In the genomic region with DNA sequence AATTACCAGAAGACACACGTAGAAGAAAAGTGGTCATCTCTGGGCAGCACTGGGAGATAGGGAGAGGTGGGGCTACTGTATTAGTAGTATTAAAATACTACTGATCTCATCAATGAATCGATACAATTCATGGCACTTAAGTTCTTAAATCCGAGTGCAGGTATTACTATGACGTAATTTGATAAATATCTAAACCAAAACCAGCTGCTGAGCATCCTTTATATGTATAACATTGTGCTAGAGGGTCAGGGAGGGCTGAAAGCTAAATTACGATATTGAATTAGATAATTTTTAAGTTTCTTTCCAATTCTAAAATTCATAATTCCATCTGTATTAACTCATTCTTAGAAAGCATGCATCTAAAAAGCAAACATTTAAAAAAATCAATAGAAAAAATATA, we compare ENCODE assay signal across 30 cellular contexts. TPM values are rescaled to one million over a fixed set of nuclear protein-coding genes. Genes with fewer than 3 reads are reported as not detected.
A peak's percentile ranks its signal among the peaks of the same experiment; 100 is the strongest.
DNase-seq lines count a peak whose midpoint lies in the region; ATAC-seq, FAIRE-seq and TF ChIP-seq lines count a peak whose summit lies in the region.
"Had no signal": no experiment of that assay in that cellular context is flagged by ENCODE, and none has a peak within 500 bp of the region (broad histone marks: within the 10 kb centered on the region; RNA-seq: fewer than 3 reads in every experiment).

No MANE protein-coding gene starts in this region.

- peaks cover 61% of the 10 kb centered on the region for H3K4me1 Mint-ChIP-seq in activated CD4-positive, alpha-beta T cell treated with anti-CD3 and anti-CD28 coated beads, Interleukin-2, amount 10 ng/mL, durations not matched to agents 7 days and 5 days
- peaks cover 53% of the 10 kb centered on the region for H3K4me1 Mint-ChIP-seq in WTC11
- peaks cover 37 to 65% (median 60%) of the 10 kb centered on the region in 7 donors for H3K4me1 Mint-ChIP-seq in naive thymus-derived CD4-positive, alpha-beta T cell

- H3K4me3 ChIP-seq in GM23248 = no peak overlapping the region
- H3K4me3 ChIP-seq in naive thymus-derived CD4-positive, alpha-beta T cell (ENCODE audit: low read length) = no peak overlapping the region
- H3K4me3 ChIP-seq: psoas muscle, skin epidermis had no signal

- DNase-seq in activated CD4-positive, alpha-beta T cell treated with anti-CD3 and anti-CD28 coated beads, Interleukin-2, amount 10 ng/mL, durations not matched to agents 7 days and 5 days = no peak
- DNase-seq in activated CD4-positive, alpha-beta T cell treated with anti-CD3 and anti-CD28 coated beads for 1 hour = no peak
- DNase-seq in GM23248 (no peak), WTC11 (ENCODE audit: low spot score) (no peak), HTR-8/SVneo (ENCODE audit: insufficient read length, low spot score) (no peak)
- no peak for DNase-seq in naive thymus-derived CD4-positive, alpha-beta T cell
- DNase-seq: activated CD4-positive, CD25-positive, alpha-beta regulatory T cell treated with anti-CD3 and anti-CD28 coated beads, Interleukin-2, amount 50 U/mL, for 72 hours; activated T-cell treated with anti-CD3 and anti-CD28 coated beads for 4 hours; BE2C; DMS 273 treated with DMSO at 0.1 percent for 48 hours; foreskin fibroblast; left cardiac atrium; NCI-H1436 treated with DMSO at 0.1 percent for 48 hours; NCI-H2171 treated with DMSO at 0.1 percent for 48 hours; NCI-H82; PC-3; psoas muscle; SIG-M5; stimulated activated CD4-positive, alpha-beta T cell treated with anti-CD3 and anti-CD28 coated beads, Interleukin-2, amount 100 ng/mL, for 48 hours; T-helper 9 cell had no signal

- no peak for FAIRE-seq in HTR-8/SVneo (lab: Jason Lieb, UNC)
- FAIRE-seq: A204.1, bronchial epithelial cell, H54 had no signal

- peak overlapping the region; percentile 50; the same call in 1 of the 2 replicates for H3K27ac ChIP-seq in GM23248
- no peak overlapping the region for H3K27ac ChIP-seq in naive thymus-derived CD4-positive, alpha-beta T cell (ENCODE audit: low read depth, low read length)
- H3K27ac ChIP-seq: epithelial cell of prostate, psoas muscle had no signal

- no peaks in the 10 kb centered on the region for H3K9me2 ChIP-seq in GM23248 (ENCODE audit: insufficient read depth)

- no peak overlapping the region for H2AFZ ChIP-seq in GM23248
- H2AFZ ChIP-seq: neural progenitor cell had no signal

- intact Hi-C loops in naive thymus-derived CD4-positive, alpha-beta T cell (cut with micrococcal nuclease) = loop anchor here (2.0 to 5.0 kb wide), 6 partner anchors 25 to 422 kb away; partner anchors contain the start of genes DARS1 (in 1 of the 2) and MCM6 (in 1 of the 2)

- H3K79me2 ChIP-seq in GM23248 (ENCODE audit: insufficient read depth) = peaks cover 88% of the 10 kb centered on the region

- no peaks in the 10 kb centered on the region for H3K9me3 ChIP-seq in GM23248 (ENCODE audit: low read depth)
- no peaks in the 10 kb centered on the region for H3K9me3 ChIP-seq in naive thymus-derived CD4-positive, alpha-beta T cell (ENCODE audit: control insufficient read depth in 2 of 3, low read length in 3 of 3)
- H3K9me3 ChIP-seq: BE2C, psoas muscle had no signal

- H3K36me3 ChIP-seq in GM23248 (ENCODE audit: low read depth) = no peaks in the 10 kb centered on the region
- peaks cover 0 to 4% (median 0%) of the 10 kb centered on the region in 3 experiments for H3K36me3 ChIP-seq in naive thymus-derived CD4-positive, alpha-beta T cell (ENCODE audit: control insufficient read depth in 2 of 3, insufficient read depth in 3 of 3, low read length in 3 of 3)
- H3K36me3 ChIP-seq: BE2C had no signal

- H3K4me1 ChIP-seq in GM23248 (ENCODE audit: insufficient read depth) = peaks cover 15% of the 10 kb centered on the region
- peaks cover 18 to 26% of the 10 kb centered on the region in 2 donors for H3K4me1 ChIP-seq in naive thymus-derived CD4-positive, alpha-beta T cell (ENCODE audit: control insufficient read depth in 2 of 2, insufficient read depth in 2 of 2, low read length in 2 of 2)
- H3K4me1 ChIP-seq: BE2C had no signal

- H3F3A ChIP-seq in GM23248 (ENCODE audit: insufficient read depth) = 0 out of 2 replicates have a peak, but pooled peaks cover 8% of the 10 kb centered on the region

- no peaks in the 10 kb centered on the region for H3K27me3 ChIP-seq in GM23248 (replicated peaks; ENCODE audit: insufficient read depth)
- no peaks in the 10 kb centered on the region for H3K27me3 ChIP-seq in naive thymus-derived CD4-positive, alpha-beta T cell (ENCODE audit: control insufficient read depth in 2 of 2, insufficient read depth in 2 of 2, low read length in 2 of 2)
- H3K27me3 ChIP-seq: BE2C, neural progenitor cell had no signal

- in situ Hi-C loops in GM23248 (cut with MboI) = no loop called here

- H3K27me3 Mint-ChIP-seq in activated CD4-positive, alpha-beta T cell treated with anti-CD3 and anti-CD28 coated beads, Interleukin-2, amount 10 ng/mL, durations not matched to agents 7 days and 5 days = no peaks in the 10 kb centered on the region
- H3K27me3 Mint-ChIP-seq in WTC11 (ENCODE audit: low read depth) = no peaks in the 10 kb centered on the region
- no peaks in the 10 kb centered on the region for H3K27me3 Mint-ChIP-seq in naive thymus-derived CD4-positive, alpha-beta T cell
- H3K27me3 Mint-ChIP-seq: dendritic cell treated with granulocyte-macrophage colony-stimulating factor and Interleukin-4, amounts not matched to agents 40 ng/mL and 50 ng/mL, for 4 days had no signal

- H4K20me1 ChIP-seq in GM23248 (ENCODE audit: insufficient read depth) = 0 out of 2 replicates have a peak, but pooled peaks cover 8% of the 10 kb centered on the region

- H3K9me3 Mint-ChIP-seq in activated CD4-positive, alpha-beta T cell treated with anti-CD3 and anti-CD28 coated beads, Interleukin-2, amount 10 ng/mL, durations not matched to agents 7 days and 5 days = no peaks in the 10 kb centered on the region
- H3K9me3 Mint-ChIP-seq in WTC11 = no peaks in the 10 kb centered on the region
- H3K9me3 Mint-ChIP-seq in naive thymus-derived CD4-positive, alpha-beta T cell = no peaks in the 10 kb centered on the region
- H3K9me3 Mint-ChIP-seq: dendritic cell treated with granulocyte-macrophage colony-stimulating factor and Interleukin-4, amounts not matched to agents 40 ng/mL and 50 ng/mL, for 4 days; mesothelial cell of epicardium had no signal

- H3K4me3 Mint-ChIP-seq in activated CD4-positive, alpha-beta T cell treated with anti-CD3 and anti-CD28 coated beads, Interleukin-2, amount 10 ng/mL, durations not matched to agents 7 days and 5 days = no peak overlapping the region
- no peak overlapping the region for H3K4me3 Mint-ChIP-seq in WTC11
- H3K4me3 Mint-ChIP-seq in naive thymus-derived CD4-positive, alpha-beta T cell = peak overlapping the region in 6 of 10 donors; percentile 5 to 79 (median 40)
- H3K4me3 Mint-ChIP-seq: dendritic cell treated with granulocyte-macrophage colony-stimulating factor and Interleukin-4, amounts not matched to agents 40 ng/mL and 50 ng/mL, for 4 days; mesothelial cell of epicardium; neural progenitor cell had no signal

- no peak for ATAC-seq in WTC11
- no peak for ATAC-seq in naive thymus-derived CD4-positive, alpha-beta T cell
- ATAC-seq in HG03378 (IDR thresholded peaks at IDR 0.05; ENCODE audit: unreplicated experiment) = no peak
- ATAC-seq in GM19397 (IDR thresholded peaks at IDR 0.05; ENCODE audit: unreplicated experiment) = no peak
- ATAC-seq: left cardiac atrium, PC-3, psoas muscle had no signal

- WGBS in GM23248 (ENCODE audit: low coverage in 1 of 2, low lambda C conversion rate in 2 of 2, missing lambda C conversion rate in 2 of 2), 2 experiments = 81 to 82% methylated on average over 5 of the region's 5 CpGs

- H3K9ac ChIP-seq in GM23248 = no peak overlapping the region
- H3K9ac ChIP-seq: neural progenitor cell had no signal

- TF ChIP-seq CTCF in WTC11 (IDR thresholded peaks at IDR 0.05) = no peak

- peak overlapping the region; percentile 86 for H3K27ac Mint-ChIP-seq in activated CD4-positive, alpha-beta T cell treated with anti-CD3 and anti-CD28 coated beads, Interleukin-2, amount 10 ng/mL, durations not matched to agents 7 days and 5 days
- peak overlapping the region; percentile 91 for H3K27ac Mint-ChIP-seq in WTC11
- H3K27ac Mint-ChIP-seq in naive thymus-derived CD4-positive, alpha-beta T cell = peak overlapping the region in 8 of 9 donors; percentile 12 to 93 (median 79)
- H3K27ac Mint-ChIP-seq: dendritic cell treated with granulocyte-macrophage colony-stimulating factor and Interleukin-4, amounts not matched to agents 40 ng/mL and 50 ng/mL, for 4 days had no signal

- peaks cover 57% of the 10 kb centered on the region for H3K36me3 Mint-ChIP-seq in activated CD4-positive, alpha-beta T cell treated with anti-CD3 and anti-CD28 coated beads, Interleukin-2, amount 10 ng/mL, durations not matched to agents 7 days and 5 days (ENCODE audit: low read depth)
- H3K36me3 Mint-ChIP-seq in WTC11 = peaks cover 11% of the 10 kb centered on the region
- peaks cover 11 to 32% (median 12%) of the 10 kb centered on the region in 5 donors for H3K36me3 Mint-ChIP-seq in naive thymus-derived CD4-positive, alpha-beta T cell

- no peak overlapping the region for H3K4me2 ChIP-seq in GM23248 (ENCODE audit: unreplicated experiment)

- CTCF ChIA-PET in activated CD4-positive, alpha-beta T cell treated with anti-CD3 and anti-CD28 coated beads, Interleukin-2, amount 10 ng/mL, durations not matched to agents 7 days and 5 days (lab: Charles Lee) = interaction anchor here (1.4 kb wide), 1 partner anchor 27 kb away, joined by 3 read pairs; no protein-coding TSS in a partner anchor
- CTCF ChIA-PET in WTC11 (lab: Charles Lee) = no interaction called here
- CTCF ChIA-PET in naive thymus-derived CD4-positive, alpha-beta T cell (lab: Charles Lee) = interaction anchor here (1.4 to 1.5 kb wide), 2 partner anchors 11 to 424 kb away, joined by 4 to 6 read pairs; no protein-coding TSS in a partner anchor

- POLR2A ChIA-PET in activated CD4-positive, alpha-beta T cell treated with anti-CD3 and anti-CD28 coated beads, Interleukin-2, amount 10 ng/mL, durations not matched to agents 7 days and 5 days (lab: Charles Lee) = interaction anchor here (1.1 kb wide), 1 partner anchor 33 kb away, joined by 3 read pairs; no protein-coding TSS in a partner anchor
- POLR2A ChIA-PET in WTC11 (lab: Charles Lee) = no interaction called here
- POLR2A ChIA-PET in naive thymus-derived CD4-positive, alpha-beta T cell (lab: Charles Lee) = interaction anchor here (0.6 to 0.9 kb wide), 2 partner anchors 15 to 834 kb away, joined by 3 to 5 read pairs; no protein-coding TSS in a partner anchor

TF ChIP-seq in WTC11, 78 proteins besides CTCF, POLR2A, EP300 and RAD21 (continues in another document):
- TF ChIP-seq FOXP1 (CRISPR knock-in tag; IDR thresholded peaks at IDR 0.05; ENCODE audit: borderline replicate concordance) (no peak), IRF2 (CRISPR knock-in tag; IDR thresholded peaks at IDR 0.05; ENCODE audit: borderline replicate concordance, low read depth) (no peak), MYBL2 (CRISPR knock-in tag; IDR thresholded peaks at IDR 0.05) (no peak)

RNA-seq across cellular contexts. Expression of gene DARS1, which starts 25.3 kb away (rescaled TPM):
- 10 to 100 TPM; 90.8 to 90.9 TPM for total RNA-seq in activated CD4-positive, alpha-beta T cell treated with anti-CD3 and anti-CD28 coated beads, Interleukin-2, amount 10 ng/mL, durations not matched to agents 7 days and 5 days
- total RNA-seq in GM23248 (2014; rRNA removed; shearing (Covaris generic)) = 121 and 144 TPM in 2 replicates
- 109 and 111 TPM in 2 replicates for polyA plus RNA-seq in GM23248 (2016; fragmentation: Nextera tagmentation; extraction: Ambion mirVana)
- total RNA-seq in WTC11 (2021) = 80.9 to 95.5 TPM (median 91.7 TPM) in 3 replicates
- 100 to 1,000 TPM in 1 of 5 experiments, 10 to 100 TPM in 4; 45.3 to 140 (median 63.4) TPM for total RNA-seq in naive thymus-derived CD4-positive, alpha-beta T cell
- 100 to 1,000 TPM; 102 to 124 TPM for polyA plus RNA-seq in naive thymus-derived CD4-positive, alpha-beta T cell

Comparison
In these comparisons a context has a peak if more than half of its experiments do, and no peak if none do; other contexts are left out.
1. H3K4me3 Mint-ChIP-seq: peak in naive thymus-derived CD4-positive, alpha-beta T cell (6 of 10); none in activated CD4-positive, alpha-beta T cell treated with anti-CD3 and anti-CD28 coated beads, Interleukin-2, amount 10 ng/mL, durations not matched to agents 7 days and 5 days (single experiment) and WTC11 (single experiment).
2. Peak in every context shown above with its lines, with median percentiles within 50 percentile points of each other: H3K27ac Mint-ChIP-seq.